ENCODE assay signal across 8 cellular contexts in genomic region chr11:34358666-34359547, GRCh38. TPM values are rescaled to one million over a fixed set of nuclear protein-coding genes. Genes with fewer than 3 reads are reported as not detected.
DNase-seq lines count a peak whose midpoint lies in the region; ATAC-seq, FAIRE-seq and TF ChIP-seq lines count a peak whose summit lies in the region.

No MANE protein-coding gene starts in this region.

- H3K4me3 Mint-ChIP-seq in CD8-positive, alpha-beta memory T cell = peak overlapping the region; percentile 82 to 95 (median 90)
- H3K4me3 Mint-ChIP-seq in chondrocyte (ENCODE audit: unreplicated experiment) = peak overlapping the region; percentile 70

- POLR2A ChIA-PET in CD8-positive, alpha-beta memory T cell (lab: Charles Lee) = interaction anchor here (0.6 to 1.3 kb wide), 3 partner anchors 108 to 362 kb away, joined by 3 to 5 read pairs (median 4); partner anchors contain the start of gene NAT10

- peaks cover 0 to 2% (median 0%) of the 10 kb centered on the region in 3 donors for H3K36me3 Mint-ChIP-seq in CD8-positive, alpha-beta memory T cell
- peaks cover 1% of the 10 kb centered on the region for H3K36me3 Mint-ChIP-seq in chondrocyte (ENCODE audit: low read depth)

- H3K36me3 ChIP-seq in CD8-positive, alpha-beta memory T cell (ENCODE audit: insufficient read depth, low read length) = no peaks in the 10 kb centered on the region
- no peaks in the 10 kb centered on the region for H3K36me3 ChIP-seq in HAP-1 (replicated peaks)
- no peaks in the 10 kb centered on the region for H3K36me3 ChIP-seq in kidney (ENCODE audit: control insufficient read depth in 1 of 2, insufficient read depth in 2 of 2, low read length in 2 of 2)

- TF ChIP-seq CTCF in chondrocyte (IDR thresholded peaks at IDR 0.05) = peak; percentile 99
- peak; percentile 76 for TF ChIP-seq CTCF in kidney (IDR thresholded peaks at IDR 0.05; ENCODE audit: borderline replicate concordance, extremely low read depth, insufficient read depth)

- H3K4me1 Mint-ChIP-seq in CD8-positive, alpha-beta memory T cell = peaks cover 13 to 26% (median 24%) of the 10 kb centered on the region in 3 donors
- peaks cover 33% of the 10 kb centered on the region for H3K4me1 Mint-ChIP-seq in chondrocyte (ENCODE audit: low read depth)

- H3K9me3 ChIP-seq in CD8-positive, alpha-beta memory T cell (ENCODE audit: low read length) = no peaks in the 10 kb centered on the region
- no peaks in the 10 kb centered on the region for H3K9me3 ChIP-seq in HAP-1
- no peaks in the 10 kb centered on the region for H3K9me3 ChIP-seq in kidney (ENCODE audit: control insufficient read depth in 1 of 2, low read length in 2 of 2)

- H3K9me3 Mint-ChIP-seq in CD8-positive, alpha-beta memory T cell = no peaks in the 10 kb centered on the region
- H3K9me3 Mint-ChIP-seq in chondrocyte (ENCODE audit: low read depth) = no peaks in the 10 kb centered on the region

- in situ Hi-C loops in HAP-1 (cut with MboI; ENCODE audit: low sequenced_read_pairs) = loop anchor here (5.0 to 25.0 kb wide), 2 partner anchors 182 to 522 kb away; no protein-coding TSS in a partner anchor

- H3K27me3 ChIP-seq in CD8-positive, alpha-beta memory T cell (ENCODE audit: insufficient read depth, low read length, poor library complexity, severe bottlenecking) = peaks cover 16% of the 10 kb centered on the region
- peaks cover 5% of the 10 kb centered on the region; the same call in 1 of the 2 replicates for H3K27me3 ChIP-seq in HAP-1 (ENCODE audit: low read depth)

- H3K27ac ChIP-seq in CD8-positive, alpha-beta memory T cell (ENCODE audit: low read depth, low read length) = peak overlapping the region; percentile 38
- peak overlapping the region; percentile 74 to 80 for H3K27ac ChIP-seq in kidney (ENCODE audit: low read depth in 2 of 2, low read length in 2 of 2)

- peak; percentile 49 to 78 (median 62) for DNase-seq in CD8-positive, alpha-beta memory T cell
- DNase-seq in HAP-1 (ENCODE audit: low spot score in 2 of 2) = peak; percentile 80 to 81
- peak; percentile 74 for DNase-seq in NCI-H345 (lab: John Stamatoyannopoulos, UW)
- DNase-seq in activated CD4-positive, alpha-beta T cell treated with anti-CD3 and anti-CD28 coated beads for 24 hours (ENCODE audit: low read depth in 2 of 2) = peak; percentile 60 to 64
- peak; percentile 94 for DNase-seq in chondrocyte (ENCODE audit: low spot score)
- DNase-seq in kidney = peak; percentile 92
- peak; percentile 55 to 79 (median 57) for DNase-seq in stimulated activated CD4-positive, alpha-beta T cell treated with anti-CD3 and anti-CD28 coated beads, Interleukin-12 subunit alpha, Interleukin-12 subunit beta, amount 100 ng/mL, for 48 hours (ENCODE audit: low read depth in 2 of 3, low spot score in 1 of 3)

- CTCF ChIA-PET in CD8-positive, alpha-beta memory T cell (lab: Charles Lee) = interaction anchor here (1.0 to 6.3 kb wide), 14 partner anchors 11 to 582 kb away, joined by 3 to 113 read pairs (median 4); partner anchors contain the start of gene CAPRIN1

- peaks cover 25 to 57% of the 10 kb centered on the region in 2 donors for H3K27me3 Mint-ChIP-seq in CD8-positive, alpha-beta memory T cell
- H3K27me3 Mint-ChIP-seq in chondrocyte (ENCODE audit: low read depth) = peaks cover 17% of the 10 kb centered on the region

- H3K4me3 ChIP-seq in CD8-positive, alpha-beta memory T cell (ENCODE audit: low read length) = peak overlapping the region; percentile 83
- H3K4me3 ChIP-seq in HAP-1 (peak overlapping the region; percentile 36), kidney (ENCODE audit: low read length in 2 of 2) (peak overlapping the region; percentile 78 to 86)

- H3K4me1 ChIP-seq in CD8-positive, alpha-beta memory T cell (ENCODE audit: insufficient read depth, low read length) = peaks cover 8% of the 10 kb centered on the region
- H3K4me1 ChIP-seq in HAP-1 (peaks cover 6% of the 10 kb centered on the region), kidney (ENCODE audit: control insufficient read depth in 1 of 2, insufficient read depth in 1 of 2, low read depth in 1 of 2, low read length in 2 of 2) (peaks cover 4 to 29% of the 10 kb centered on the region in 2 donors)

- intact Hi-C loops in kidney (cut with DNase I) = loop anchor here (10.0 kb wide), 1 partner anchor 184 kb away; no protein-coding TSS in a partner anchor

- peak overlapping the region; percentile 75 to 82 for H3K9ac ChIP-seq in kidney (ENCODE audit: low read length in 2 of 2)

- H3K27ac Mint-ChIP-seq in CD8-positive, alpha-beta memory T cell = peak overlapping the region; percentile 57 to 90 (median 85)
- peak overlapping the region; percentile 64 for H3K27ac Mint-ChIP-seq in chondrocyte (ENCODE audit: unreplicated experiment)

- ATAC-seq in HG03108 (IDR thresholded peaks at IDR 0.05; ENCODE audit: unreplicated experiment) = no peak

- peak; percentile 71 for FAIRE-seq in kidney (lab: Jason Lieb, UNC)

RNA-seq across cellular contexts. Expression of gene ABTB2, which starts 1.1 kb away (rescaled TPM):
- total RNA-seq in CD8-positive, alpha-beta memory T cell = 1 to 10 TPM; 5.4 to 5.5 TPM
- 0.05 TPM for polyA plus RNA-seq in CD8-positive, alpha-beta memory T cell
- total RNA-seq in chondrocyte (2.2 to 3.1 TPM (median 3.1 TPM) in 3 replicates), kidney (22.1 TPM)
- 7.6 TPM for polyA plus RNA-seq in kidney (ENCODE audit: insufficient read depth, low read depth, low replicate concordance)
